Comparison of ENCODE assay signal across 9 cellular contexts in the genomic region with DNA sequence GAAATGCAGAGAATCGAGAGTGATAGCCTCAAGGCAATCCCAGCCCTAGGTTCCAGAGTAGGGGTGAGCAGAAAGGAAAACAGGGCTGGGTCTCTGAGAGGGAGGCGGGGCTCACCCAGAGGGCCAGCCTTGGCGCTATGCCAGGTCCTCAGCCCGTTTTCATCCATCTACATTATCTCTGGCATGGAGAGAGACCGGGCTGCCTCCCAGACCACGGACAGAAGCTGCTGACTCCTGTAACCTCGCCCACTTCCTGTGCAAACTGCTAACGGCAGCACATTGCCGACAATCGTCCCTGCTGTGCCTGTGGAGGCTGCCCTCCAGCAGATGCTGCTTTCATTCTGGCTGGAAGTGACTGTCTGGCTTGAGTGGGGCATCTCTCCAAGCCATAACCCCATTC.
DNase-seq lines count a peak whose midpoint lies in the region; ATAC-seq and TF ChIP-seq lines count a peak whose summit lies in the region.
"Had no signal": no experiment of that assay in that cellular context is flagged by ENCODE, and none has a peak within 500 bp of the region (broad histone marks: within the 10 kb centered on the region; RNA-seq: fewer than 3 reads in every experiment).

No MANE protein-coding gene starts in this region.

- H3K4me3 Mint-ChIP-seq in activated naive CD8-positive, alpha-beta T cell treated with anti-CD3 and anti-CD28 coated beads, Interleukin-2, amount 10 ng/mL, durations not matched to agents 7 days and 5 days, result peak overlapping the region; percentile 60
- no peak overlapping the region for H3K4me3 Mint-ChIP-seq in stimulated activated naive B cell treated with anti-CD40 and anti-IgM and Interleukin-4, amounts not matched to agents 10 μg/mL and 1 μg/mL and 100 μg/mL, for 72 hours

- no peak overlapping the region for H3K14ac ChIP-seq in mesenchymal stem cell (ENCODE audit: low read length in 2 of 2)

- H2AFZ ChIP-seq in mesenchymal stem cell (ENCODE audit: low read depth, low read length), result no peak overlapping the region

- H3K23ac ChIP-seq in mesenchymal stem cell (ENCODE audit: low read length in 2 of 2), result no peak overlapping the region

- no peak overlapping the region for H3K4me3 ChIP-seq in mesenchymal stem cell (ENCODE audit: insufficient read depth in 1 of 2, low read depth in 1 of 2, low read length in 2 of 2)
- H3K4me3 ChIP-seq in brain microvascular endothelial cell (ENCODE audit: low read depth, low read length), result no peak overlapping the region
- H3K4me3 ChIP-seq: Peyer's patch had no signal

- H3K4ac ChIP-seq in mesenchymal stem cell (ENCODE audit: low read depth in 1 of 2, low read length in 2 of 2), result no peak overlapping the region

- WGBS in mesenchymal stem cell, result 33% methylated on average over 10 of the region's 10 CpGs

- no peaks in the 10 kb centered on the region for H3K79me1 ChIP-seq in mesenchymal stem cell (replicated peaks; ENCODE audit: low read length, poor library complexity, severe bottlenecking)

- H3K4me2 ChIP-seq in mesenchymal stem cell (ENCODE audit: low read length, poor library complexity, severe bottlenecking), result no peak overlapping the region

- H2BK12ac ChIP-seq in mesenchymal stem cell (ENCODE audit: low read length in 2 of 2), result no peak overlapping the region

- H3K4me1 Mint-ChIP-seq in activated naive CD8-positive, alpha-beta T cell treated with anti-CD3 and anti-CD28 coated beads, Interleukin-2, amount 10 ng/mL, durations not matched to agents 7 days and 5 days, result peaks cover 15% of the 10 kb centered on the region
- H3K4me1 Mint-ChIP-seq in stimulated activated naive B cell treated with anti-CD40 and anti-IgM and Interleukin-4, amounts not matched to agents 10 μg/mL and 1 μg/mL and 100 μg/mL, for 72 hours, result no peaks in the 10 kb centered on the region

- no peak overlapping the region for H3K9ac ChIP-seq in mesenchymal stem cell (ENCODE audit: low read length)

- H4K91ac ChIP-seq in mesenchymal stem cell (ENCODE audit: low read length), result no peak overlapping the region

- peaks cover 31% of the 10 kb centered on the region for H3K27me3 Mint-ChIP-seq in activated naive CD8-positive, alpha-beta T cell treated with anti-CD3 and anti-CD28 coated beads, Interleukin-2, amount 10 ng/mL, durations not matched to agents 7 days and 5 days
- H3K27me3 Mint-ChIP-seq in stimulated activated naive B cell treated with anti-CD40 and anti-IgM and Interleukin-4, amounts not matched to agents 10 μg/mL and 1 μg/mL and 100 μg/mL, for 72 hours, result peaks cover 33 to 34% of the 10 kb centered on the region in 2 donors

- no peaks in the 10 kb centered on the region for H3K36me3 Mint-ChIP-seq in activated naive CD8-positive, alpha-beta T cell treated with anti-CD3 and anti-CD28 coated beads, Interleukin-2, amount 10 ng/mL, durations not matched to agents 7 days and 5 days
- H3K36me3 Mint-ChIP-seq in stimulated activated naive B cell treated with anti-CD40 and anti-IgM and Interleukin-4, amounts not matched to agents 10 μg/mL and 1 μg/mL and 100 μg/mL, for 72 hours, result no peaks in the 10 kb centered on the region

- H2BK5ac ChIP-seq in mesenchymal stem cell (ENCODE audit: low read depth, low read length, poor library complexity, severe bottlenecking), result no peak overlapping the region

- H4K8ac ChIP-seq in mesenchymal stem cell (ENCODE audit: low read length), result no peak overlapping the region

- H3K27ac ChIP-seq in mesenchymal stem cell (ENCODE audit: low read length, poor library complexity, severe bottlenecking) (no peak overlapping the region), brain microvascular endothelial cell (no peak overlapping the region)
- H3K27ac ChIP-seq: Peyer's patch had no signal

- in situ Hi-C loops in brain microvascular endothelial cell (cut with HindIII; ENCODE audit: low pct_ligation_motif_present, low sequenced_read_pairs), result no loop called here

- H3K9me3 Mint-ChIP-seq in activated naive CD8-positive, alpha-beta T cell treated with anti-CD3 and anti-CD28 coated beads, Interleukin-2, amount 10 ng/mL, durations not matched to agents 7 days and 5 days, result no peaks in the 10 kb centered on the region
- H3K9me3 Mint-ChIP-seq in stimulated activated naive B cell treated with anti-CD40 and anti-IgM and Interleukin-4, amounts not matched to agents 10 μg/mL and 1 μg/mL and 100 μg/mL, for 72 hours, result no peaks in the 10 kb centered on the region

- peak; percentile 95 for ATAC-seq in activated naive CD8-positive, alpha-beta T cell treated with anti-CD3 and anti-CD28 coated beads, Interleukin-2, amount 10 ng/mL, durations not matched to agents 7 days and 5 days (ENCODE audit: low read depth)
- no peak for ATAC-seq in omental fat pad (ENCODE audit: low FRiP score)
- ATAC-seq in stimulated activated naive B cell treated with anti-CD40 and anti-IgM and Interleukin-4, amounts not matched to agents 10 μg/mL and 1 μg/mL and 100 μg/mL, for 72 hours (replicated peaks), result no peak

- H3K18ac ChIP-seq in mesenchymal stem cell (ENCODE audit: low read depth in 1 of 2, low read length in 2 of 2), result no peak overlapping the region

- H3K36me3 ChIP-seq in mesenchymal stem cell (ENCODE audit: control insufficient read depth in 1 of 2, insufficient read depth in 2 of 2, low read depth in 1 of 2, low read length in 2 of 2), result no peaks in the 10 kb centered on the region
- H3K36me3 ChIP-seq in brain microvascular endothelial cell (replicated peaks), result no peaks in the 10 kb centered on the region
- H3K36me3 ChIP-seq: Peyer's patch had no signal

- H3K9me3 ChIP-seq in mesenchymal stem cell (ENCODE audit: control insufficient read depth, low read length), result no peaks in the 10 kb centered on the region
- H3K9me3 ChIP-seq: Peyer's patch had no signal

- POLR2A ChIA-PET in activated naive CD8-positive, alpha-beta T cell treated with anti-CD3 and anti-CD28 coated beads, Interleukin-2, amount 10 ng/mL, durations not matched to agents 7 days and 5 days (lab: Charles Lee), result no interaction called here

- H3K27me3 ChIP-seq in mesenchymal stem cell (ENCODE audit: control insufficient read depth in 1 of 2, insufficient read depth in 1 of 2, low read length in 2 of 2), result no peaks in the 10 kb centered on the region
- no peaks in the 10 kb centered on the region for H3K27me3 ChIP-seq in brain microvascular endothelial cell (replicated peaks)
- H3K27me3 ChIP-seq: Peyer's patch had no signal

- H3K4me1 ChIP-seq in mesenchymal stem cell (ENCODE audit: control insufficient read depth, insufficient read depth, low read depth, low read length), result no peaks in the 10 kb centered on the region
- H3K4me1 ChIP-seq: Peyer's patch had no signal

- H2AK5ac ChIP-seq in mesenchymal stem cell (ENCODE audit: low read length, severe bottlenecking), result no peak overlapping the region

- no peak overlapping the region for H2BK120ac ChIP-seq in mesenchymal stem cell (ENCODE audit: low read depth, low read length)

- H3K27ac Mint-ChIP-seq in activated naive CD8-positive, alpha-beta T cell treated with anti-CD3 and anti-CD28 coated beads, Interleukin-2, amount 10 ng/mL, durations not matched to agents 7 days and 5 days, result peak overlapping the region; percentile 74
- no peak overlapping the region for H3K27ac Mint-ChIP-seq in stimulated activated naive B cell treated with anti-CD40 and anti-IgM and Interleukin-4, amounts not matched to agents 10 μg/mL and 1 μg/mL and 100 μg/mL, for 72 hours

- peak; percentile 75 to 94 (median 90) for DNase-seq in NCI-H1417 (lab: John Stamatoyannopoulos, UW)
- DNase-seq in T follicular helper cell (ENCODE audit: low read depth), result peak; percentile 3
- DNase-seq in activated naive CD8-positive, alpha-beta T cell treated with anti-CD3 and anti-CD28 coated beads, Interleukin-2, amount 10 ng/mL, durations not matched to agents 7 days and 5 days, result peak; percentile 50
- peak; percentile 2 to 7 for DNase-seq in stimulated activated CD8-positive, alpha-beta memory T cell treated with anti-CD3 and anti-CD28 coated beads, Interleukin-15, amount 100 ng/mL, for 48 hours (ENCODE audit: low read depth in 2 of 2)
- DNase-seq in omental fat pad (ENCODE audit: low spot score), result no peak
- DNase-seq in mesenchymal stem cell, result no peak
- no peak for DNase-seq in stimulated activated naive B cell treated with anti-CD40 and anti-IgM and Interleukin-4, amounts not matched to agents 10 μg/mL and 1 μg/mL and 100 μg/mL, for 72 hours
- DNase-seq in brain microvascular endothelial cell, result no peak

- TF ChIP-seq CTCF in omental fat pad (IDR thresholded peaks at IDR 0.05) (no peak), brain microvascular endothelial cell (IDR thresholded peaks at IDR 0.05; ENCODE audit: low read depth, low read length, missing control alignments) (no peak)

- H2BK15ac ChIP-seq in mesenchymal stem cell (ENCODE audit: low read depth, poor library complexity, severe bottlenecking), result no peak overlapping the region

Comparison
In these comparisons a context has a peak if more than half of its experiments do, and no peak if none do; other contexts are left out.
1. DNase-seq: peak in NCI-H1417 (3 of 3), T follicular helper cell (single experiment), activated naive CD8-positive, alpha-beta T cell treated with anti-CD3 and anti-CD28 coated beads, Interleukin-2, amount 10 ng/mL, durations not matched to agents 7 days and 5 days (single experiment) and stimulated activated CD8-positive, alpha-beta memory T cell treated with anti-CD3 and anti-CD28 coated beads, Interleukin-15, amount 100 ng/mL, for 48 hours (2 of 2); none in omental fat pad (single experiment), mesenchymal stem cell (single experiment), stimulated activated naive B cell treated with anti-CD40 and anti-IgM and Interleukin-4, amounts not matched to agents 10 μg/mL and 1 μg/mL and 100 μg/mL, for 72 hours (single experiment) and brain microvascular endothelial cell (single experiment).